Comparison of ENCODE assay signal across 8 cellular contexts in genomic region chr15:62059108-62059817, GRCh38. TPM values are rescaled to one million over a fixed set of nuclear protein-coding genes. Genes with fewer than 3 reads are reported as not detected.
DNase-seq lines count a peak whose midpoint lies in the region; ATAC-seq and TF ChIP-seq lines count a peak whose summit lies in the region.

No MANE protein-coding gene starts in this region.

- no peak for DNase-seq in activated CD4-positive, alpha-beta T cell treated with anti-CD3 and anti-CD28 coated beads, Interleukin-2, amount 10 ng/mL, durations not matched to agents 24 days and 14 days
- no peak for DNase-seq in activated CD4-positive, alpha-beta T cell treated with anti-CD3 and anti-CD28 coated beads, Interleukin-2, amount 50 U/mL, for 4 hours
- DNase-seq in fibroblast of pulmonary artery (ENCODE audit: low read depth) (peak; percentile 21), sigmoid colon (no peak), hippocampal formation (lab: John Stamatoyannopoulos, UW) (no peak)
- DNase-seq in activated CD4-positive, CD25-positive, alpha-beta regulatory T cell (lab: John Stamatoyannopoulos, UW): no peak

- H3K9me3 ChIP-seq in SU-DHL-6 (ENCODE audit: insufficient read depth, low read length): no peaks in the 10 kb centered on the region
- H3K9me3 ChIP-seq in sigmoid colon: no peaks in the 10 kb centered on the region

- H3K27ac ChIP-seq in SU-DHL-6 (ENCODE audit: low read depth, low read length) (peak overlapping the region; percentile 82), sigmoid colon (peak overlapping the region; percentile 91 to 96 (median 93))

- H3K9me2 ChIP-seq in SU-DHL-6 (replicated peaks; ENCODE audit: insufficient read depth, low read length): no peaks in the 10 kb centered on the region

- no peaks in the 10 kb centered on the region for H3F3A ChIP-seq in SU-DHL-6 (ENCODE audit: insufficient read depth)

- intact Hi-C loops in activated CD4-positive, alpha-beta T cell treated with anti-CD3 and anti-CD28 coated beads, Interleukin-2, amount 10 ng/mL, durations not matched to agents 24 days and 14 days (cut with micrococcal nuclease): no loop called here
- intact Hi-C loops in sigmoid colon (cut with DNase I): no loop called here

- WGBS in sigmoid colon, 2 donors: 2 to 6% methylated on average over 13 of the region's 13 CpGs

- H2AFZ ChIP-seq in SU-DHL-6 (ENCODE audit: low read depth, low read length, severe bottlenecking): peak overlapping the region; percentile 89

- H3K27ac Mint-ChIP-seq in activated CD4-positive, alpha-beta T cell treated with anti-CD3 and anti-CD28 coated beads, Interleukin-2, amount 10 ng/mL, durations not matched to agents 24 days and 14 days: peak overlapping the region; percentile 98

- ATAC-seq in GM18868 (IDR thresholded peaks at IDR 0.05; ENCODE audit: unreplicated experiment): no peak

- H3K79me2 ChIP-seq in SU-DHL-6 (ENCODE audit: insufficient read depth, low read length): peaks cover 52% of the 10 kb centered on the region

- TF ChIP-seq CTCF in SU-DHL-6 (IDR thresholded peaks at IDR 0.05; ENCODE audit: insufficient read depth, low read length, poor library complexity, severe bottlenecking): no peak
- TF ChIP-seq CTCF in fibroblast of pulmonary artery (IDR thresholded peaks at IDR 0.05; ENCODE audit: low read length, missing control alignments): peak; percentile 41
- no peak for TF ChIP-seq CTCF in sigmoid colon (IDR thresholded peaks at IDR 0.05)

- H3K4me3 ChIP-seq in SU-DHL-6 (ENCODE audit: insufficient read depth, low read length, poor library complexity, severe bottlenecking) (peak overlapping the region; percentile 96), fibroblast of pulmonary artery (replicated peaks; ENCODE audit: low read depth, low read length) (peak overlapping the region; percentile 86), sigmoid colon (peak overlapping the region; percentile 69 to 95 (median 84))

- peak overlapping the region; percentile 91 for H3K9ac ChIP-seq in SU-DHL-6 (ENCODE audit: low read length)

- no peaks in the 10 kb centered on the region for H4K20me1 ChIP-seq in SU-DHL-6 (ENCODE audit: low read depth, low read length)

- TF ChIP-seq EP300 in sigmoid colon (IDR thresholded peaks at IDR 0.05): no peak

- peak overlapping the region; percentile 96 for H3K4me2 ChIP-seq in SU-DHL-6 (ENCODE audit: low read depth, low read length, poor library complexity, severe bottlenecking)

- peaks cover 0 to 20% (median 12%) of the 10 kb centered on the region in 4 donors for H3K4me1 ChIP-seq in sigmoid colon

- peaks cover 9% of the 10 kb centered on the region for H3K36me3 Mint-ChIP-seq in activated CD4-positive, alpha-beta T cell treated with anti-CD3 and anti-CD28 coated beads, Interleukin-2, amount 10 ng/mL, durations not matched to agents 24 days and 14 days (ENCODE audit: low read depth)

- H3K4me3 Mint-ChIP-seq in activated CD4-positive, alpha-beta T cell treated with anti-CD3 and anti-CD28 coated beads, Interleukin-2, amount 10 ng/mL, durations not matched to agents 24 days and 14 days: peak overlapping the region; percentile 93

- peaks cover 19% of the 10 kb centered on the region for H3K27me3 Mint-ChIP-seq in activated CD4-positive, alpha-beta T cell treated with anti-CD3 and anti-CD28 coated beads, Interleukin-2, amount 10 ng/mL, durations not matched to agents 24 days and 14 days

- H3K36me3 ChIP-seq in SU-DHL-6 (ENCODE audit: low read length) (no peaks in the 10 kb centered on the region), sigmoid colon (no peaks in the 10 kb centered on the region)

- peaks cover 34% of the 10 kb centered on the region for H3K4me1 Mint-ChIP-seq in activated CD4-positive, alpha-beta T cell treated with anti-CD3 and anti-CD28 coated beads, Interleukin-2, amount 10 ng/mL, durations not matched to agents 24 days and 14 days

- H3K9me3 Mint-ChIP-seq in activated CD4-positive, alpha-beta T cell treated with anti-CD3 and anti-CD28 coated beads, Interleukin-2, amount 10 ng/mL, durations not matched to agents 24 days and 14 days: no peaks in the 10 kb centered on the region

- TF ChIP-seq POLR2A in sigmoid colon (IDR thresholded peaks at IDR 0.05): no peak

- no peaks in the 10 kb centered on the region for H3K27me3 ChIP-seq in SU-DHL-6 (ENCODE audit: low read length)
- no peaks in the 10 kb centered on the region for H3K27me3 ChIP-seq in sigmoid colon

RNA-seq across cellular contexts. Expression of gene VPS13C, which starts 1.0 kb away (rescaled TPM):
- 51.5 and 54.8 TPM in 2 replicates for total RNA-seq in activated CD4-positive, alpha-beta T cell treated with anti-CD3 and anti-CD28 coated beads, Interleukin-2, amount 10 ng/mL, durations not matched to agents 24 days and 14 days
- total RNA-seq in sigmoid colon: 100 to 1,000 TPM in 2 of 4 donors, 10 to 100 TPM in 2; 71.5 to 112 (median 94.4) TPM
- polyA plus RNA-seq in sigmoid colon: 10 to 100 TPM in 1 of 3 donors, 1 to 10 TPM in 2; 2.1 to 18.2 (median 6.6) TPM

RNA-seq across cellular contexts. Expression of gene C2CD4A, which starts 7.5 kb away (rescaled TPM):
- total RNA-seq in activated CD4-positive, alpha-beta T cell treated with anti-CD3 and anti-CD28 coated beads, Interleukin-2, amount 10 ng/mL, durations not matched to agents 24 days and 14 days: 0.05 and 0.24 TPM in 2 replicates
- total RNA-seq in sigmoid colon: under 1 TPM in 1 of 4 donors, not detected in 3; 0.27 TPM
- polyA plus RNA-seq in sigmoid colon: 1 to 10 TPM in 1 of 3 donors, under 1 TPM in 2; under 0.01 to 2.2 (median 0.23) TPM
